In genomic region chr17:65477600-65477999, GRCh38 we compare ENCODE assay signal across 8 cellular contexts.
"Had no signal": no experiment of that assay in that cellular context is flagged by ENCODE, and none has a peak within 500 bp of the region (broad histone marks: within the 10 kb centered on the region; RNA-seq: fewer than 3 reads in every experiment).

No MANE protein-coding gene starts in this region.

- H3K4me2 ChIP-seq: GM23338 had no signal

- ATAC-seq: GM23338 had no signal

- FAIRE-seq: H1, H54 had no signal

- H3K4me3 ChIP-seq: GM23338 had no signal

- DNase-seq: H9, HCEC 1CT, HFFc6, KG1 had no signal

- H3K27ac ChIP-seq: HL-60 had no signal
